ENCODE assay signal across 20 cellular contexts in genomic region chr10:75957721-75958120, GRCh38.
A peak's percentile ranks its signal among the peaks of the same experiment; 100 is the strongest.
DNase-seq lines count a peak whose midpoint lies in the region; ATAC-seq and TF ChIP-seq lines count a peak whose summit lies in the region.
"Had no signal": no experiment of that assay in that cellular context is flagged by ENCODE, and none has a peak within 500 bp of the region (broad histone marks: within the 10 kb centered on the region; RNA-seq: fewer than 3 reads in every experiment).

No MANE protein-coding gene starts in this region.

- DNase-seq in CD14-positive monocyte (ENCODE audit: low spot score) = no peak
- DNase-seq in NCI-H82 treated with DMSO at 0.1 percent for 48 hours (lab: John Stamatoyannopoulos, UW; ENCODE audit: unreplicated experiment) = peak; percentile 64
- no peak for DNase-seq in endodermal cell
- DNase-seq in neural progenitor cell (ENCODE audit: low spot score) = no peak
- no peak for DNase-seq in NCI-H1436 (lab: John Stamatoyannopoulos, UW)
- no peak for DNase-seq in NCI-H510A (lab: John Stamatoyannopoulos, UW)
- no peak for DNase-seq in left cardiac atrium
- DNase-seq: 8988T; CD4-positive, CD25-positive, alpha-beta regulatory T cell; MM.1S; NCI-H1694 treated with DMSO at 0.1 percent for 48 hours; NCI-H2081; NCI-H2171 treated with DMSO at 0.1 percent for 48 hours; NCI-H524 treated with DMSO at 0.1 percent for 48 hours; SHP77 had no signal

- H3K79me2 ChIP-seq in neural progenitor cell (ENCODE audit: low read depth) = no peaks in the 10 kb centered on the region

- H3F3A ChIP-seq in neural progenitor cell (ENCODE audit: low read depth) = no peaks in the 10 kb centered on the region

- H4K20me1 ChIP-seq in neural progenitor cell (ENCODE audit: low read depth) = no peaks in the 10 kb centered on the region

- H3K4me3 Mint-ChIP-seq in CD14-positive monocyte = peak overlapping the region in 1 of 2 donors; percentile 41
- no peak overlapping the region for H3K4me3 Mint-ChIP-seq in endodermal cell
- no peak overlapping the region for H3K4me3 Mint-ChIP-seq in neural progenitor cell
- H3K4me3 Mint-ChIP-seq: CD4-positive, CD25-positive, alpha-beta regulatory T cell; IgD-negative memory B cell had no signal

- intact Hi-C loops in CD14-positive monocyte (cut with micrococcal nuclease) (no loop called here), left cardiac atrium (cut with DNase I) (no loop called here)

- H3K36me3 ChIP-seq in endodermal cell (ENCODE audit: control insufficient read depth, insufficient read depth, low read length) = no peaks in the 10 kb centered on the region
- H3K36me3 ChIP-seq in neural progenitor cell = no peaks in the 10 kb centered on the region

- peak overlapping the region; percentile 98 for H3K27ac ChIP-seq in endodermal cell (ENCODE audit: low read depth, low read length)
- H3K27ac ChIP-seq in neural progenitor cell = no peak overlapping the region
- H3K27ac ChIP-seq: HL-60, KMS-11, RWPE1 had no signal

- no peak overlapping the region for H3K4me2 ChIP-seq in neural progenitor cell
- H3K4me2 ChIP-seq: KMS-11 had no signal

- ATAC-seq in left cardiac atrium = no peak
- ATAC-seq: HCT116 had no signal

- H3K9ac ChIP-seq in endodermal cell (ENCODE audit: extremely low read depth, low read length, poor library complexity, severe bottlenecking) = no peak overlapping the region
- H3K9ac ChIP-seq in neural progenitor cell = no peak overlapping the region
- H3K9ac ChIP-seq: KMS-11 had no signal

- H3K36me3 Mint-ChIP-seq in CD14-positive monocyte (peaks cover 2 to 8% of the 10 kb centered on the region in 2 donors), endodermal cell (ENCODE audit: low read depth) (no peaks in the 10 kb centered on the region), neural progenitor cell (no peaks in the 10 kb centered on the region)
- H3K36me3 Mint-ChIP-seq: CD4-positive, CD25-positive, alpha-beta regulatory T cell; IgD-negative memory B cell had no signal

- no peak overlapping the region for H2AFZ ChIP-seq in neural progenitor cell (replicated peaks)

- 83 to 93% methylated on average over 6 to 7 of the region's 7 CpGs for WGBS in endodermal cell (ENCODE audit: insufficient coverage in 1 of 2, insufficient read length in 1 of 2), 2 experiments

- H3K4me1 ChIP-seq in endodermal cell (ENCODE audit: control insufficient read depth, insufficient read depth, low read length) (no peaks in the 10 kb centered on the region), neural progenitor cell (no peaks in the 10 kb centered on the region)

- no peaks in the 10 kb centered on the region for H3K27me3 Mint-ChIP-seq in CD14-positive monocyte (ENCODE audit: low read depth in 3 of 3)
- no peaks in the 10 kb centered on the region for H3K27me3 Mint-ChIP-seq in endodermal cell (ENCODE audit: insufficient read depth)
- H3K27me3 Mint-ChIP-seq in neural progenitor cell (ENCODE audit: insufficient read depth, low read depth) = peaks cover 5% of the 10 kb centered on the region

- H3K9me3 Mint-ChIP-seq in CD14-positive monocyte (peaks cover 0 to 7% (median 0%) of the 10 kb centered on the region in 7 donors), endodermal cell (no peaks in the 10 kb centered on the region), neural progenitor cell (no peaks in the 10 kb centered on the region)

- H3K4me1 Mint-ChIP-seq in CD14-positive monocyte (peaks cover 53% of the 10 kb centered on the region), endodermal cell (no peaks in the 10 kb centered on the region), neural progenitor cell (no peaks in the 10 kb centered on the region)
- H3K4me1 Mint-ChIP-seq: IgD-negative memory B cell had no signal

- H3K27ac Mint-ChIP-seq in CD14-positive monocyte = peak overlapping the region; percentile 43 to 92 (median 73)
- no peak overlapping the region for H3K27ac Mint-ChIP-seq in endodermal cell
- peak overlapping the region; percentile 43 for H3K27ac Mint-ChIP-seq in neural progenitor cell
- H3K27ac Mint-ChIP-seq: CD4-positive, CD25-positive, alpha-beta regulatory T cell; IgD-negative memory B cell had no signal

- H3K27me3 ChIP-seq in endodermal cell (ENCODE audit: control insufficient read depth, insufficient read depth, low read length, poor library complexity, severe bottlenecking) = no peaks in the 10 kb centered on the region
- H3K27me3 ChIP-seq in neural progenitor cell = no peaks in the 10 kb centered on the region

- H3K9me3 ChIP-seq in endodermal cell (ENCODE audit: control insufficient read depth, low read length) (no peaks in the 10 kb centered on the region), neural progenitor cell (ENCODE audit: low read depth) (no peaks in the 10 kb centered on the region)

- TF ChIP-seq CTCF in CD14-positive monocyte (IDR thresholded peaks at IDR 0.05) (no peak), endodermal cell (conservative IDR thresholded peaks at IDR 0.05) (no peak), neural progenitor cell (IDR thresholded peaks at IDR 0.05) (no peak)

- H3K4me3 ChIP-seq in endodermal cell (ENCODE audit: low read length) (no peak overlapping the region), neural progenitor cell (no peak overlapping the region)
